ENCODE assay signal across 1 cellular context in genomic region chr9:107340920-107341632, GRCh38.
TF ChIP-seq lines count a peak whose summit lies in the region.

No MANE protein-coding gene starts in this region.

TF ChIP-seq in GM23338, 12 proteins besides CTCF, POLR2A, EP300 and RAD21 (continued from another document):
- TF ChIP-seq ZNF462 (CRISPR knock-in tag; IDR thresholded peaks at IDR 0.05) (no peak), ZNF114 (CRISPR knock-in tag; IDR thresholded peaks at IDR 0.05) (no peak), EZH2 (IDR thresholded peaks at IDR 0.05; ENCODE audit: low read depth, unreplicated experiment) (no peak), EZH2phosphoT487 (IDR thresholded peaks at IDR 0.05; ENCODE audit: unreplicated experiment) (no peak), JUNB (IDR thresholded peaks at IDR 0.05; ENCODE audit: unreplicated experiment) (no peak), POLR2AphosphoS5 (IDR thresholded peaks at IDR 0.05; ENCODE audit: low read depth) (no peak; the same call in 1 of the 2 replicates), STAT1 (IDR thresholded peaks at IDR 0.05; ENCODE audit: unreplicated experiment) (no peak)
TF ChIP-seq in GM23338: peak in this region for 0.
